22 cellular contexts compared by ENCODE assay signal in genomic region chr11:2453436-2453835, GRCh38. TPM values are rescaled to one million over a fixed set of nuclear protein-coding genes. Genes with fewer than 3 reads are reported as not detected.
DNase-seq lines count a peak whose midpoint lies in the region; ATAC-seq and TF ChIP-seq lines count a peak whose summit lies in the region.
"Had no signal": no experiment of that assay in that cellular context is flagged by ENCODE, and none has a peak within 500 bp of the region (broad histone marks: within the 10 kb centered on the region; RNA-seq: fewer than 3 reads in every experiment).

No MANE protein-coding gene starts in this region.

- H3K4me1 ChIP-seq in spleen (peaks cover 0 to 4% (median under 1%) of the 10 kb centered on the region in 6 donors), PC-3 (ENCODE audit: insufficient read depth, low read length) (no peaks in the 10 kb centered on the region)
- H3K4me1 ChIP-seq: Caco-2 had no signal

- no peaks in the 10 kb centered on the region for H4K20me1 ChIP-seq in PC-3 (ENCODE audit: low read length)

- H2AFZ ChIP-seq in PC-3 (ENCODE audit: low read length) = no peak overlapping the region
- H2AFZ ChIP-seq: GM23248 had no signal

- 88 to 97% (median 94%) methylated on average over 5 of the region's 5 CpGs for WGBS in spleen, 5 donors

- no peaks in the 10 kb centered on the region for H3K79me2 ChIP-seq in PC-3 (ENCODE audit: low read length)

- no peak overlapping the region for H3K4me2 ChIP-seq in PC-3 (ENCODE audit: low read length)
- H3K4me2 ChIP-seq: BLaER1 had no signal

- CTCF ChIA-PET in PC-3 (lab: Charles Lee) = no interaction called here

- DNase-seq in activated effector memory CD4-positive, alpha-beta T cell treated with anti-CD3 and anti-CD28 coated beads, Interleukin-2, amount 50 U/mL, for 16 hours = peak; percentile 38
- DNase-seq in activated effector memory CD4-positive, alpha-beta T cell treated with Interleukin-2 at 50 U/mL for 16 hours = no peak
- peak; percentile 50 for DNase-seq in natural killer cell treated with Interleukin-12 subunit alpha and Interleukin-12 subunit beta and Interleukin-15 and Interleukin-18, amount 100 ng/mL, for 72 hours (ENCODE audit: low spot score)
- no peak for DNase-seq in natural killer cell
- DNase-seq in spleen = peak; percentile 8
- DNase-seq in activated T-cell treated with anti-CD3 and anti-CD28 coated beads, Interleukin-2, amount 50 U/mL, for 48 hours = no peak
- DNase-seq in PC-3 = no peak
- DNase-seq in ureter (ENCODE audit: low spot score) = no peak
- DNase-seq: CD4-positive, CD25-positive, alpha-beta regulatory T cell; CD8-positive, alpha-beta T cell; DMS153; DND-41; GM23248; H7; HCEC 1CT had no signal

- H3K27ac Mint-ChIP-seq in natural killer cell treated with Interleukin-12 subunit alpha and Interleukin-12 subunit beta and Interleukin-15 and Interleukin-18, amount 100 ng/mL, for 72 hours = no peak overlapping the region
- H3K27ac Mint-ChIP-seq in natural killer cell = no peak overlapping the region
- H3K27ac Mint-ChIP-seq: B cell; CD4-positive, CD25-positive, alpha-beta regulatory T cell; CD8-positive, alpha-beta T cell had no signal

- POLR2A ChIA-PET in PC-3 (lab: Charles Lee; ENCODE audit: unreplicated experiment) = no interaction called here

- TF ChIP-seq CTCF in natural killer cell (IDR thresholded peaks at IDR 0.05) (no peak), spleen (IDR thresholded peaks at IDR 0.05 in 8 of 11, conservative IDR thresholded peaks at IDR 0.05 in 3 of 11) (no peak), PC-3 (conservative IDR thresholded peaks at IDR 0.05; ENCODE audit: low read depth, low read length) (no peak)

- peaks cover 9 to 19% of the 10 kb centered on the region in 2 donors for H3K27me3 Mint-ChIP-seq in natural killer cell treated with Interleukin-12 subunit alpha and Interleukin-12 subunit beta and Interleukin-15 and Interleukin-18, amount 100 ng/mL, for 72 hours
- H3K27me3 Mint-ChIP-seq in natural killer cell (ENCODE audit: low read depth in 2 of 2) = peaks cover 29 to 30% of the 10 kb centered on the region in 2 donors
- H3K27me3 Mint-ChIP-seq: B cell had no signal

- BruUV-seq in PC-3 (replicated peaks; lab: Mats Ljungman, UMichigan) = no TSS peak

- H3F3A ChIP-seq in PC-3 (ENCODE audit: low read length, unreplicated experiment) = no peaks in the 10 kb centered on the region

- no peak for ATAC-seq in natural killer cell treated with Interleukin-12 subunit alpha and Interleukin-12 subunit beta and Interleukin-15 and Interleukin-18, amount 100 ng/mL, for 72 hours
- ATAC-seq in natural killer cell (no peak), PC-3 (no peak)
- ATAC-seq: CD8-positive, alpha-beta T cell had no signal

- no peaks in the 10 kb centered on the region for H3K9me2 ChIP-seq in PC-3 (replicated peaks; ENCODE audit: low read length)

- no peaks in the 10 kb centered on the region for H3K36me3 Mint-ChIP-seq in natural killer cell treated with Interleukin-12 subunit alpha and Interleukin-12 subunit beta and Interleukin-15 and Interleukin-18, amount 100 ng/mL, for 72 hours
- H3K36me3 Mint-ChIP-seq in natural killer cell = no peaks in the 10 kb centered on the region
- H3K36me3 Mint-ChIP-seq: CD8-positive, alpha-beta T cell had no signal

- peaks cover 0 to 11% (median 0%) of the 10 kb centered on the region in 7 donors for H3K27me3 ChIP-seq in spleen (replicated peaks in 1 of 7)
- no peaks in the 10 kb centered on the region for H3K27me3 ChIP-seq in PC-3 (ENCODE audit: low read length)
- H3K27me3 ChIP-seq: BLaER1 had no signal

- no peaks in the 10 kb centered on the region for H3K4me1 Mint-ChIP-seq in natural killer cell treated with Interleukin-12 subunit alpha and Interleukin-12 subunit beta and Interleukin-15 and Interleukin-18, amount 100 ng/mL, for 72 hours (ENCODE audit: low read depth in 2 of 2)
- H3K4me1 Mint-ChIP-seq in natural killer cell = no peaks in the 10 kb centered on the region
- H3K4me1 Mint-ChIP-seq: B cell had no signal

- intact Hi-C loops in natural killer cell (cut with micrococcal nuclease) = no loop called here
- intact Hi-C loops in spleen (cut with DNase I; ENCODE audit: low total_unique reads) = no loop called here
- intact Hi-C loops in PC-3 (cut with micrococcal nuclease) = no loop called here

- H3K9me3 Mint-ChIP-seq in natural killer cell treated with Interleukin-12 subunit alpha and Interleukin-12 subunit beta and Interleukin-15 and Interleukin-18, amount 100 ng/mL, for 72 hours = no peaks in the 10 kb centered on the region
- H3K9me3 Mint-ChIP-seq in natural killer cell = no peaks in the 10 kb centered on the region
- H3K9me3 Mint-ChIP-seq: CD4-positive, CD25-positive, alpha-beta regulatory T cell; CD8-positive, alpha-beta T cell had no signal

- H3K27ac ChIP-seq in spleen (no peak overlapping the region), PC-3 (ENCODE audit: low read length) (no peak overlapping the region)
- H3K27ac ChIP-seq: 22Rv1, BLaER1, C4-2B, GM23248 had no signal

- no peak overlapping the region for H3K4me3 Mint-ChIP-seq in natural killer cell treated with Interleukin-12 subunit alpha and Interleukin-12 subunit beta and Interleukin-15 and Interleukin-18, amount 100 ng/mL, for 72 hours
- H3K4me3 Mint-ChIP-seq in natural killer cell = no peak overlapping the region
- H3K4me3 Mint-ChIP-seq: B cell; CD4-positive, CD25-positive, alpha-beta regulatory T cell; CD8-positive, alpha-beta T cell had no signal

- no peak for TF ChIP-seq POLR2A in spleen (IDR thresholded peaks at IDR 0.05)

- H3K36me3 ChIP-seq in spleen (peaks cover 0 to 8% (median 0%) of the 10 kb centered on the region in 6 donors), PC-3 (ENCODE audit: low read depth, low read length) (no peaks in the 10 kb centered on the region)
- H3K36me3 ChIP-seq: BLaER1 had no signal

- H3K9ac ChIP-seq in PC-3 (ENCODE audit: low read length) = no peak overlapping the region
- H3K9ac ChIP-seq: BLaER1, GM23248 had no signal

- H3K4me3 ChIP-seq in spleen = no peak overlapping the region
- no peak overlapping the region for H3K4me3 ChIP-seq in PC-3 (ENCODE audit: low read length)
- H3K4me3 ChIP-seq: BLaER1, GM23248 had no signal

- H3K9me3 ChIP-seq in spleen (no peaks in the 10 kb centered on the region), PC-3 (ENCODE audit: low read length) (no peaks in the 10 kb centered on the region)
- H3K9me3 ChIP-seq: Caco-2 had no signal

RNA-seq across cellular contexts. Expression of gene KCNQ1, which starts 8.6 kb away (rescaled TPM):
- 1 to 10 TPM in 1 of 2 donors, under 1 TPM in 1; 0.19 to 1.4 TPM for total RNA-seq in natural killer cell treated with Interleukin-12 subunit alpha and Interleukin-12 subunit beta and Interleukin-15 and Interleukin-18, amount 100 ng/mL, for 72 hours
- total RNA-seq in natural killer cell (1 to 10 TPM; 1.9 to 7.8 (median 3.3) TPM), spleen (10 to 100 TPM; 10.9 to 21.6 (median 18.3) TPM), PC-3 (2014; rRNA removed) (0.40 and 3.0 TPM in 2 replicates), ureter (63.0 TPM)
- 1 to 10 TPM; 3.3 to 6.5 (median 3.6) TPM for polyA plus RNA-seq in spleen
- total RNA-seq: GM23248 had no signal
- polyA plus RNA-seq: AG04450, GM23248 had no signal

RNA-seq across cellular contexts. Expression of gene TRPM5, which starts 9.1 kb away (rescaled TPM):
- not detected for total RNA-seq in natural killer cell treated with Interleukin-12 subunit alpha and Interleukin-12 subunit beta and Interleukin-15 and Interleukin-18, amount 100 ng/mL, for 72 hours
- total RNA-seq in natural killer cell = not detected
- total RNA-seq in spleen = under 1 TPM in 3 of 7 donors, not detected in 4; 0.10 to 0.16 (median 0.15) TPM
- under 1 TPM; 0.02 to 0.28 (median 0.19) TPM for polyA plus RNA-seq in spleen
- total RNA-seq in PC-3 (2014; rRNA removed) = 0.06 TPM in 1 of 2 replicates, not detected in the other
- total RNA-seq in ureter = 0.60 TPM
- total RNA-seq: B cell, Caco-2, GM23248, H1, H7 had no signal
- polyA plus RNA-seq: AG04450; CD4-positive, CD25-positive, alpha-beta regulatory T cell; GM23248 had no signal

RNA-seq across cellular contexts. Expression of gene TSSC4, which starts 52.9 kb away (rescaled TPM):
- total RNA-seq in natural killer cell treated with Interleukin-12 subunit alpha and Interleukin-12 subunit beta and Interleukin-15 and Interleukin-18, amount 100 ng/mL, for 72 hours = 10 to 100 TPM; 66.0 to 98.2 TPM
- total RNA-seq in natural killer cell (10 to 100 TPM; 52.8 to 67.9 (median 59.3) TPM), spleen (10 to 100 TPM; 28.7 to 58.1 (median 42.2) TPM), PC-3 (2014; rRNA removed) (88.3 and 98.5 TPM in 2 replicates), ureter (41.6 TPM)
- 10 to 100 TPM; 42.5 to 94.4 (median 66.2) TPM for polyA plus RNA-seq in spleen

Comparison
In these comparisons a context has a peak if more than half of its experiments do, and no peak if none do; other contexts are left out.
1. DNase-seq: peak in activated effector memory CD4-positive, alpha-beta T cell treated with anti-CD3 and anti-CD28 coated beads, Interleukin-2, amount 50 U/mL, for 16 hours (single experiment), natural killer cell treated with Interleukin-12 subunit alpha and Interleukin-12 subunit beta and Interleukin-15 and Interleukin-18, amount 100 ng/mL, for 72 hours (single experiment) and spleen (single experiment); none in activated effector memory CD4-positive, alpha-beta T cell treated with Interleukin-2 at 50 U/mL for 16 hours (single experiment), natural killer cell (single experiment), activated T-cell treated with anti-CD3 and anti-CD28 coated beads, Interleukin-2, amount 50 U/mL, for 48 hours (0 of 2), PC-3 (single experiment) and ureter (single experiment).